24 cellular contexts compared by ENCODE assay signal in the genomic region with DNA sequence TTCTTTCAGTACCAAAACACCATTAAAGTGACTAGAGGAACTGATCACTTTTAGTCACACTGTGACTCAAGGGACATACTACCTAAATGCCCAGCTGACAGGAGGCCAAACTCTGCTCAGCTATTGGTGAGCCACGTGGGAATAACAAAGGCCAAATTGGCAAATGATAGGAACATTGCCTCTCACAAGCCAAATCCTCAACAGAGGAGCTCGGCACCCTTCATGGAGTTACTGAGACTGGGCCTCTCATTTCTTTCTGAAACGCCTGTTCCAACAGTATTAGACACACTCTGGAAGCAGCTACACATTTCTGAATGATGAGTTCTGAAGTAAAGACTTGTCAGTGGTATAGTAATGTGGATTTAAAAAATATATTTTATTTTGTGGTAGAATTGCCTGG.
DNase-seq lines count a peak whose midpoint lies in the region; ATAC-seq and TF ChIP-seq lines count a peak whose summit lies in the region.
"Had no signal": no experiment of that assay in that cellular context is flagged by ENCODE, and none has a peak within 500 bp of the region (broad histone marks: within the 10 kb centered on the region; RNA-seq: fewer than 3 reads in every experiment).

No MANE protein-coding gene starts in this region.

- no peaks in the 10 kb centered on the region for H3K79me2 ChIP-seq in osteoblast (ENCODE audit: insufficient read depth, low read length)

- no peaks in the 10 kb centered on the region for H3K36me3 Mint-ChIP-seq in activated T-cell treated with anti-CD3 and anti-CD28 coated beads, Interleukin-2, amount 50 U/mL, for 4 hours (ENCODE audit: insufficient read depth)
- H3K36me3 Mint-ChIP-seq: activated naive CD4-positive, alpha-beta T cell treated with anti-CD3 and anti-CD28 coated beads, Interleukin-2, amount 50 U/mL, for 72 hours; natural killer cell treated with Interleukin-12 subunit alpha and Interleukin-12 subunit beta and Interleukin-15 and Interleukin-18, amount 100 ng/mL, for 72 hours had no signal

- H3K4me3 ChIP-seq in fibroblast of the aortic adventitia (ENCODE audit: low read depth, low read length) (no peak overlapping the region), osteoblast (ENCODE audit: insufficient read depth, low read length) (no peak overlapping the region), vagina (no peak overlapping the region)
- H3K4me3 ChIP-seq: heart right ventricle had no signal

- peak overlapping the region; percentile 36 for H2AFZ ChIP-seq in osteoblast (ENCODE audit: low read length)

- H4K20me1 ChIP-seq in osteoblast (ENCODE audit: insufficient read depth, low read length): no peaks in the 10 kb centered on the region

- no peaks in the 10 kb centered on the region for H3K27me3 Mint-ChIP-seq in activated T-cell treated with anti-CD3 and anti-CD28 coated beads, Interleukin-2, amount 50 U/mL, for 4 hours (ENCODE audit: low read depth)
- H3K27me3 Mint-ChIP-seq: natural killer cell treated with Interleukin-12 subunit alpha and Interleukin-12 subunit beta and Interleukin-15 and Interleukin-18, amount 100 ng/mL, for 72 hours had no signal

- H3K4me2 ChIP-seq in osteoblast (ENCODE audit: insufficient read depth, low read length): no peak overlapping the region

- ATAC-seq in Right ventricle myocardium inferior (peak; percentile 73), esophagus mucosa (no peak)
- no peak for ATAC-seq in activated T-cell treated with anti-CD3 and anti-CD28 coated beads, Interleukin-2, amount 50 U/mL, for 4 hours
- ATAC-seq: activated naive CD4-positive, alpha-beta T cell treated with anti-CD3 and anti-CD28 coated beads, Interleukin-2, amount 50 U/mL, for 72 hours; natural killer cell treated with Interleukin-12 subunit alpha and Interleukin-12 subunit beta and Interleukin-15 and Interleukin-18, amount 100 ng/mL, for 72 hours had no signal

- H3K27me3 ChIP-seq in osteoblast (ENCODE audit: insufficient read depth, low read length): no peaks in the 10 kb centered on the region
- H3K27me3 ChIP-seq in vagina: no peaks in the 10 kb centered on the region
- H3K27me3 ChIP-seq: heart right ventricle had no signal

- TF ChIP-seq CTCF in fibroblast of the aortic adventitia (IDR thresholded peaks at IDR 0.05; ENCODE audit: insufficient read depth, low read length): no peak
- no peak for TF ChIP-seq CTCF in osteoblast (IDR thresholded peaks at IDR 0.05; ENCODE audit: extremely low read depth, low read depth, low read length)
- TF ChIP-seq CTCF in vagina (IDR thresholded peaks at IDR 0.05): no peak

- H3K9me3 ChIP-seq in osteoblast (ENCODE audit: low read depth, low read length) (no peaks in the 10 kb centered on the region), vagina (no peaks in the 10 kb centered on the region)

- DNase-seq in Right ventricle myocardium inferior (ENCODE audit: missing footprints): no peak
- no peak for DNase-seq in cardiac septum (ENCODE audit: low spot score)
- DNase-seq in fibroblast of the aortic adventitia (ENCODE audit: low read depth): peak; percentile 16
- no peak for DNase-seq in osteoblast (ENCODE audit: insufficient read length, low spot score, missing footprints)
- DNase-seq in vagina (ENCODE audit: extremely low spot score in 2 of 2): no peak
- no peak for DNase-seq in activated T-cell treated with anti-CD3 and anti-CD28 coated beads, Interleukin-2, amount 50 U/mL, for 4 hours
- DNase-seq in stimulated activated naive CD4-positive, alpha-beta T cell (lab: John Stamatoyannopoulos, UW): no peak
- DNase-seq: 8988T; activated CD4-positive, alpha-beta T cell treated with anti-CD3 and anti-CD28 coated beads for 4 hours; Calu3; DND-41; effector CD8-positive, alpha-beta T cell; GF-D8; NCI-H146; NCI-H748 treated with DMSO at 0.1 percent for 48 hours; retina; SHP77; stimulated activated CD4-positive, alpha-beta T cell treated with anti-CD3 and anti-CD28 coated beads, Interleukin-4, amount 100 ng/mL, for 1 hour; trophoblast cell had no signal

- H3K9me3 Mint-ChIP-seq in activated T-cell treated with anti-CD3 and anti-CD28 coated beads, Interleukin-2, amount 50 U/mL, for 4 hours: no peaks in the 10 kb centered on the region
- H3K9me3 Mint-ChIP-seq: activated naive CD4-positive, alpha-beta T cell treated with anti-CD3 and anti-CD28 coated beads, Interleukin-2, amount 50 U/mL, for 72 hours had no signal

- H3K27ac ChIP-seq in osteoblast (ENCODE audit: low read depth, low read length) (peak overlapping the region; percentile 67), vagina (no peak overlapping the region)

- no peaks in the 10 kb centered on the region for H3K4me1 Mint-ChIP-seq in activated T-cell treated with anti-CD3 and anti-CD28 coated beads, Interleukin-2, amount 50 U/mL, for 4 hours (ENCODE audit: low read depth)

- no peak overlapping the region for H3K4me3 Mint-ChIP-seq in activated T-cell treated with anti-CD3 and anti-CD28 coated beads, Interleukin-2, amount 50 U/mL, for 4 hours
- H3K4me3 Mint-ChIP-seq: natural killer cell treated with Interleukin-12 subunit alpha and Interleukin-12 subunit beta and Interleukin-15 and Interleukin-18, amount 100 ng/mL, for 72 hours; T-helper 2 cell treated with Interferon-gamma antibody and Interleukin-4, amounts not matched to agents 5 μg/mL and 100 μg/mL, for 36 hours had no signal

- H3K36me3 ChIP-seq in osteoblast (ENCODE audit: insufficient read depth, low read length) (no peaks in the 10 kb centered on the region), vagina (no peaks in the 10 kb centered on the region)
- H3K36me3 ChIP-seq: heart right ventricle had no signal

- TF ChIP-seq POLR2A in vagina (IDR thresholded peaks at IDR 0.05): no peak

- H3K4me1 ChIP-seq in osteoblast (ENCODE audit: insufficient read depth, low read length) (peaks cover 29% of the 10 kb centered on the region), vagina (no peaks in the 10 kb centered on the region)

- intact Hi-C loops in Right ventricle myocardium inferior (cut with DNase I) (no loop called here), cardiac septum (cut with DNase I) (no loop called here), vagina (cut with DNase I) (no loop called here)
